ENCODE assay signal across 1 cellular context in the genomic region with DNA sequence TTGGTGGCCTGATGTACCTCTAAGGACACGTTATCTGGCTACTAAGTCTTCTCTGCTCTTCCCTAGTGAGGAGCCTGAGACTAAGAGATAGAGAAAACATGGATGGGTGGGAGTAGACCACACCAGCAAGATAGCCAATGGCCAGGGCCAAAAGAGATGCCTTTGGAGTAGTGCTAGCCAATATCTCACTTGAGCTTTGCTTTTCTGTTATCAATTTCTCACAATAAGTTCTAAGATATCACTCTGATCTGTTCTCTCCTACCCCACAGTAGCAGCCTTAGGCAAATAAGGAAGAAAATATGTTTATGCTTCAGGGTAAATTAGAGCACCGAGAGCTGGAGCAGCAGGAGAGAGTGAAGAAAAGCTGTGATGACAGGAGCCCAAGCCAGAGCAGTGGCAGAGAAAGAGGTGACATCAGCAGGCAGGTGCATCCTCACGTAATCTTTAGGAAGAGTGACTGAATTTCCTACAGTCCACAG.
TF ChIP-seq lines count a peak whose summit lies in the region.

No MANE protein-coding gene starts in this region.

TF ChIP-seq in K562, 482 proteins besides CTCF, POLR2A, EP300 and RAD21 (continued from another document and continues in another):
- TF ChIP-seq, protein P1, sequence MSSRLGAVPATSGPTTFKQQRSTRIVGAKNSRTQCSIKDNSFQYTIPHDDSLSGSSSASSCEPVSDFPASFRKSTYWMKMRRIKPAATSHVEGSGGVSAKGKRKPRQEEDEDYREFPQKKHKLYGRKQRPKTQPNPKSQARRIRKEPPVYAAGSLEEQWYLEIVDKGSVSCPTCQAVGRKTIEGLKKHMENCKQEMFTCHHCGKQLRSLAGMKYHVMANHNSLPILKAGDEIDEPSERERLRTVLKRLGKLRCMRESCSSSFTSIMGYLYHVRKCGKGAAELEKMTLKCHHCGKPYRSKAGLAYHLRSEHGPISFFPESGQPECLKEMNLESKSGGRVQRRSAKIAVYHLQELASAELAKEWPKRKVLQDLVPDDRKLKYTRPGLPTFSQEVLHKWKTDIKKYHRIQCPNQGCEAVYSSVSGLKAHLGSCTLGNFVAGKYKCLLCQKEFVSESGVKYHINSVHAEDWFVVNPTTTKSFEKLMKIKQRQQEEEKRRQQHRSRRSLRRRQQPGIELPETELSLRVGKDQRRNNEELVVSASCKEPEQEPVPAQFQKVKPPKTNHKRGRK (tag; IDR thresholded peaks at IDR 0.05): no peak
- TF ChIP-seq BRD4 (IDR thresholded peaks at IDR 0.05) (no peak), SMAD1 (IDR thresholded peaks at IDR 0.05; ENCODE audit: low read depth, low read length, partially characterized antibody) (no peak), TCF15 (CRISPR knock-in tag; IDR thresholded peaks at IDR 0.05) (no peak), EWSR1 (IDR thresholded peaks at IDR 0.05; ENCODE audit: borderline replicate concordance, low read depth, partially characterized antibody) (no peak), HSF4 (CRISPR knock-in tag; IDR thresholded peaks at IDR 0.05; ENCODE audit: borderline replicate concordance) (no peak), ZNF639 (CRISPR knock-in tag; conservative IDR thresholded peaks at IDR 0.05 in 1 of 2, IDR thresholded peaks at IDR 0.05 in 1 of 2) (0 out of 4 replicates have a peak, but pooled peaks of 1 of the 2 experiments have one; percentile 28), PHF21A (IDR thresholded peaks at IDR 0.05; ENCODE audit: borderline replicate concordance, low read depth) (no peak), POLR2AphosphoS5 (IDR thresholded peaks at IDR 0.05; ENCODE audit: control insufficient read depth, insufficient read depth, low read depth, low read length) (peak; percentile 86), ZNF133 (CRISPR knock-in tag; IDR thresholded peaks at IDR 0.05) (no peak), ZFP30 (CRISPR knock-in tag; IDR thresholded peaks at IDR 0.05; ENCODE audit: borderline replicate concordance) (no peak), CEBPG (CRISPR knock-in tag; IDR thresholded peaks at IDR 0.05) (no peak), CEBPG (tag; conservative IDR thresholded peaks at IDR 0.05 in 1 of 2, IDR thresholded peaks at IDR 0.05 in 1 of 2) (no peak), RFX5 (IDR thresholded peaks at IDR 0.05; ENCODE audit: low read depth, low read length) (no peak), ZNF584 (CRISPR knock-in tag; IDR thresholded peaks at IDR 0.05; ENCODE audit: low read depth) (no peak), SMARCA5 (IDR thresholded peaks at IDR 0.05) (no peak), VEZF1 (CRISPR knock-in tag; IDR thresholded peaks at IDR 0.05) (peak; percentile 40; the same call in 1 of the 2 replicates), CUX1 (CRISPR knock-in tag; IDR thresholded peaks at IDR 0.05) (no peak), HNRNPUL1 (IDR thresholded peaks at IDR 0.05; ENCODE audit: low read length) (no peak), U2AF1 (optimal IDR thresholded peaks at IDR 0.05; ENCODE audit: low read depth, low read length) (no peak), MEIS2 (IDR thresholded peaks at IDR 0.05; ENCODE audit: partially characterized antibody) (peak; percentile 45), ZNF583 (CRISPR knock-in tag; IDR thresholded peaks at IDR 0.05) (no peak), HMG20A (CRISPR knock-in tag; conservative IDR thresholded peaks at IDR 0.05) (no peak), RB1 (IDR thresholded peaks at IDR 0.05; ENCODE audit: low read depth) (no peak), ZNF184 (CRISPR knock-in tag; IDR thresholded peaks at IDR 0.05) (no peak), KDM1A (IDR thresholded peaks at IDR 0.05) (peak; percentile 89 to 94), KLF13 (tag; IDR thresholded peaks at IDR 0.05; ENCODE audit: borderline replicate concordance, low read depth) (no peak), DIDO1 (tag; IDR thresholded peaks at IDR 0.05; ENCODE audit: low read depth) (no peak), MED1 (CRISPR knock-in tag; IDR thresholded peaks at IDR 0.05; ENCODE audit: borderline replicate concordance) (no peak), ZBTB1 (CRISPR knock-in tag; IDR thresholded peaks at IDR 0.05; ENCODE audit: borderline replicate concordance, low read depth) (no peak), TSC22D4 (tag; IDR thresholded peaks at IDR 0.05) (no peak), RBM34 (IDR thresholded peaks at IDR 0.05; ENCODE audit: borderline replicate concordance, insufficient read depth, low read length) (no peak), MIER1 (IDR thresholded peaks at IDR 0.05; ENCODE audit: low read depth) (no peak), PHTF2 (CRISPR knock-in tag; IDR thresholded peaks at IDR 0.05) (no peak), SLC30A9 (CRISPR knock-in tag; IDR thresholded peaks at IDR 0.05) (no peak), LEF1 (IDR thresholded peaks at IDR 0.05) (peak; percentile 82; the same call in 1 of the 2 replicates)
- TF ChIP-seq, protein P2, sequence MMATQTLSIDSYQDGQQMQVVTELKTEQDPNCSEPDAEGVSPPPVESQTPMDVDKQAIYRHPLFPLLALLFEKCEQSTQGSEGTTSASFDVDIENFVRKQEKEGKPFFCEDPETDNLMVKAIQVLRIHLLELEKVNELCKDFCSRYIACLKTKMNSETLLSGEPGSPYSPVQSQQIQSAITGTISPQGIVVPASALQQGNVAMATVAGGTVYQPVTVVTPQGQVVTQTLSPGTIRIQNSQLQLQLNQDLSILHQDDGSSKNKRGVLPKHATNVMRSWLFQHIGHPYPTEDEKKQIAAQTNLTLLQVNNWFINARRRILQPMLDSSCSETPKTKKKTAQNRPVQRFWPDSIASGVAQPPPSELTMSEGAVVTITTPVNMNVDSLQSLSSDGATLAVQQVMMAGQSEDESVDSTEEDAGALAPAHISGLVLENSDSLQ (IDR thresholded peaks at IDR 0.05): peak; percentile 29; the same call in 1 of the 2 replicates
- TF ChIP-seq, protein P3, sequence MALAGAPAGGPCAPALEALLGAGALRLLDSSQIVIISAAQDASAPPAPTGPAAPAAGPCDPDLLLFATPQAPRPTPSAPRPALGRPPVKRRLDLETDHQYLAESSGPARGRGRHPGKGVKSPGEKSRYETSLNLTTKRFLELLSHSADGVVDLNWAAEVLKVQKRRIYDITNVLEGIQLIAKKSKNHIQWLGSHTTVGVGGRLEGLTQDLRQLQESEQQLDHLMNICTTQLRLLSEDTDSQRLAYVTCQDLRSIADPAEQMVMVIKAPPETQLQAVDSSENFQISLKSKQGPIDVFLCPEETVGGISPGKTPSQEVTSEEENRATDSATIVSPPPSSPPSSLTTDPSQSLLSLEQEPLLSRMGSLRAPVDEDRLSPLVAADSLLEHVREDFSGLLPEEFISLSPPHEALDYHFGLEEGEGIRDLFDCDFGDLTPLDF (CRISPR knock-in tag; IDR thresholded peaks at IDR 0.05): no peak
- TF ChIP-seq, protein P4, sequence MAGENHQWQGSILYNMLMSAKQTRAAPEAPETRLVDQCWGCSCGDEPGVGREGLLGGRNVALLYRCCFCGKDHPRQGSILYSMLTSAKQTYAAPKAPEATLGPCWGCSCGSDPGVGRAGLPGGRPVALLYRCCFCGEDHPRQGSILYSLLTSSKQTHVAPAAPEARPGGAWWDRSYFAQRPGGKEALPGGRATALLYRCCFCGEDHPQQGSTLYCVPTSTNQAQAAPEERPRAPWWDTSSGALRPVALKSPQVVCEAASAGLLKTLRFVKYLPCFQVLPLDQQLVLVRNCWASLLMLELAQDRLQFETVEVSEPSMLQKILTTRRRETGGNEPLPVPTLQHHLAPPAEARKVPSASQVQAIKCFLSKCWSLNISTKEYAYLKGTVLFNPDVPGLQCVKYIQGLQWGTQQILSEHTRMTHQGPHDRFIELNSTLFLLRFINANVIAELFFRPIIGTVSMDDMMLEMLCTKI (IDR thresholded peaks at IDR 0.05; ENCODE audit: partially characterized antibody): no peak
- TF ChIP-seq, protein P5, sequence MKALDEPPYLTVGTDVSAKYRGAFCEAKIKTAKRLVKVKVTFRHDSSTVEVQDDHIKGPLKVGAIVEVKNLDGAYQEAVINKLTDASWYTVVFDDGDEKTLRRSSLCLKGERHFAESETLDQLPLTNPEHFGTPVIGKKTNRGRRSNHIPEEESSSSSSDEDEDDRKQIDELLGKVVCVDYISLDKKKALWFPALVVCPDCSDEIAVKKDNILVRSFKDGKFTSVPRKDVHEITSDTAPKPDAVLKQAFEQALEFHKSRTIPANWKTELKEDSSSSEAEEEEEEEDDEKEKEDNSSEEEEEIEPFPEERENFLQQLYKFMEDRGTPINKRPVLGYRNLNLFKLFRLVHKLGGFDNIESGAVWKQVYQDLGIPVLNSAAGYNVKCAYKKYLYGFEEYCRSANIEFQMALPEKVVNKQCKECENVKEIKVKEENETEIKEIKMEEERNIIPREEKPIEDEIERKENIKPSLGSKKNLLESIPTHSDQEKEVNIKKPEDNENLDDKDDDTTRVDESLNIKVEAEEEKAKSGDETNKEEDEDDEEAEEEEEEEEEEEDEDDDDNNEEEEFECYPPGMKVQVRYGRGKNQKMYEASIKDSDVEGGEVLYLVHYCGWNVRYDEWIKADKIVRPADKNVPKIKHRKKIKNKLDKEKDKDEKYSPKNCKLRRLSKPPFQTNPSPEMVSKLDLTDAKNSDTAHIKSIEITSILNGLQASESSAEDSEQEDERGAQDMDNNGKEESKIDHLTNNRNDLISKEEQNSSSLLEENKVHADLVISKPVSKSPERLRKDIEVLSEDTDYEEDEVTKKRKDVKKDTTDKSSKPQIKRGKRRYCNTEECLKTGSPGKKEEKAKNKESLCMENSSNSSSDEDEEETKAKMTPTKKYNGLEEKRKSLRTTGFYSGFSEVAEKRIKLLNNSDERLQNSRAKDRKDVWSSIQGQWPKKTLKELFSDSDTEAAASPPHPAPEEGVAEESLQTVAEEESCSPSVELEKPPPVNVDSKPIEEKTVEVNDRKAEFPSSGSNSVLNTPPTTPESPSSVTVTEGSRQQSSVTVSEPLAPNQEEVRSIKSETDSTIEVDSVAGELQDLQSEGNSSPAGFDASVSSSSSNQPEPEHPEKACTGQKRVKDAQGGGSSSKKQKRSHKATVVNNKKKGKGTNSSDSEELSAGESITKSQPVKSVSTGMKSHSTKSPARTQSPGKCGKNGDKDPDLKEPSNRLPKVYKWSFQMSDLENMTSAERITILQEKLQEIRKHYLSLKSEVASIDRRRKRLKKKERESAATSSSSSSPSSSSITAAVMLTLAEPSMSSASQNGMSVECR (CRISPR knock-in tag; IDR thresholded peaks at IDR 0.05): no peak
